Comparison of ENCODE assay signal across 8 cellular contexts in the genomic region with DNA sequence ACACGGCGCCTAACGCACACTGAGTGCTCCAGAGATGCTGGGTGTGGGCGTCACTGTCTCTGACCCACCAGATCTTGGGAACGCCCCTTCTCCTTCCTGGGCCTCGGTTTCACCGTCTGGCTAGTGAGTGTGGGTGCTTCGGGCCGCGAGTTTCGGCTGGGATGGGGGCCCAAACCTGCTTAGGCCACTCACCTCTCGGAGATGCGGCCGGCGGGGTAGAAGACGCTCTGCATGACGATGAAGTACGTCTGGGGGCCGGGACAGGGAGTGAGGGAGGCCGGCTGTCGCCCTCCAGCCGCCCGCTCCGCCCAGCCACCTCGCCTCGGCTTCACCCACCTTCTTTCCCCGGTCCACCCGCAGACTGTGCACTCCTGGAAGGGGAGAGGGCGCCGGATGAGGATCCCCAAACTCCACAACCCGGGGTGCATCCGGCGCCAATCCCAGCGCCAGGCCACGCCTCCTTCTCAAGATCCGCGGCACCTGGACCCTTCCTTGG. TPM values are rescaled to one million over a fixed set of nuclear protein-coding genes. Genes with fewer than 3 reads are reported as not detected.
DNase-seq lines count a peak whose midpoint lies in the region; ATAC-seq, FAIRE-seq and TF ChIP-seq lines count a peak whose summit lies in the region.

No MANE protein-coding gene starts in this region.

- intact Hi-C loops in A673 (cut with micrococcal nuclease; ENCODE audit: unreplicated experiment) (no loop called here), left lung (cut with DNase I) (loop anchor here in 1 of 2 donors (10.0 kb wide), 1 partner anchor 412 kb away; no protein-coding TSS in a partner anchor)

- POLR2A ChIA-PET in A673 (lab: Charles Lee; ENCODE audit: low non-redundant PET): no interaction called here

- H3K9me3 ChIP-seq in A673 (ENCODE audit: low read depth, low read length, poor library complexity, severe bottlenecking) (no peaks in the 10 kb centered on the region), astrocyte (ENCODE audit: insufficient read depth, low read depth, low read length) (no peaks in the 10 kb centered on the region), left lung (no peaks in the 10 kb centered on the region)

- H3K4me1 ChIP-seq in A673 (ENCODE audit: insufficient read depth, low read length, poor library complexity, severe bottlenecking) (peaks cover 12% of the 10 kb centered on the region), astrocyte (ENCODE audit: insufficient read depth, low read length) (peaks cover 39% of the 10 kb centered on the region), left lung (peaks cover 26 to 40% of the 10 kb centered on the region in 2 donors)

- H3K79me2 ChIP-seq in astrocyte (ENCODE audit: insufficient read depth, low read length): no peaks in the 10 kb centered on the region

- ATAC-seq in left lung (no peak), HG03460 (IDR thresholded peaks at IDR 0.05; ENCODE audit: unreplicated experiment) (no peak), GM21526 (IDR thresholded peaks at IDR 0.05; ENCODE audit: low FRiP score, unreplicated experiment) (no peak)

- TF ChIP-seq CTCF in A673 (conservative IDR thresholded peaks at IDR 0.05; ENCODE audit: low read depth, low read length) (no peak), GM12864 (IDR thresholded peaks at IDR 0.05; ENCODE audit: low read depth, low read length, missing control alignments) (no peak), astrocyte (IDR thresholded peaks at IDR 0.05; ENCODE audit: insufficient read depth, low read depth, low read length) (no peak), left lung (IDR thresholded peaks at IDR 0.05) (no peak), endothelial cell (IDR thresholded peaks at IDR 0.05; ENCODE audit: unreplicated experiment) (no peak)

- H4K20me1 ChIP-seq in astrocyte (ENCODE audit: insufficient read depth, low read length): peaks cover 18% of the 10 kb centered on the region

- H3K9ac ChIP-seq in astrocyte (ENCODE audit: low read length): peak overlapping the region; percentile 45

- BruUV-seq in A673 (replicated peaks; lab: Mats Ljungman, UMichigan): no TSS peak

- CTCF ChIA-PET in A673 (lab: Charles Lee): no interaction called here

- H3K36me3 ChIP-seq in A673 (ENCODE audit: insufficient read depth, low read length, poor library complexity, severe bottlenecking) (no peaks in the 10 kb centered on the region), astrocyte (ENCODE audit: insufficient read depth, low read length) (no peaks in the 10 kb centered on the region), left lung (no peaks in the 10 kb centered on the region)

- H2AFZ ChIP-seq in astrocyte (ENCODE audit: low read depth, low read length): peak overlapping the region; percentile 64

- H3K4me3 ChIP-seq in A673 (ENCODE audit: low read depth, low read length, poor library complexity, severe bottlenecking) (peak overlapping the region; percentile 48), GM12864 (ENCODE audit: low read depth, low read length) (peak overlapping the region; percentile 20), astrocyte (ENCODE audit: insufficient read depth, low read depth, low read length) (peak overlapping the region; percentile 31), left lung (peak overlapping the region; percentile 22 to 40)

- H3K4me3 Mint-ChIP-seq in astrocyte (ENCODE audit: unreplicated experiment) (peak overlapping the region; percentile 67), endothelial cell (ENCODE audit: unreplicated experiment) (no peak overlapping the region)

- H3K27me3 ChIP-seq in A673 (replicated peaks; ENCODE audit: insufficient read depth, low read depth, low read length, poor library complexity) (no peaks in the 10 kb centered on the region), astrocyte (ENCODE audit: insufficient read depth, low read length) (no peaks in the 10 kb centered on the region), left lung (peaks cover 0 to 69% of the 10 kb centered on the region in 2 donors)

- H3K27ac Mint-ChIP-seq in astrocyte (ENCODE audit: unreplicated experiment): no peak overlapping the region
- no peak overlapping the region for H3K27ac Mint-ChIP-seq in endothelial cell (ENCODE audit: unreplicated experiment)

- H3K27me3 Mint-ChIP-seq in astrocyte (ENCODE audit: low read depth, unreplicated experiment): peaks cover 23% of the 10 kb centered on the region
- peaks cover 14% of the 10 kb centered on the region for H3K27me3 Mint-ChIP-seq in endothelial cell (ENCODE audit: unreplicated experiment)

- H3K4me2 ChIP-seq in astrocyte (ENCODE audit: low read length): peak overlapping the region; percentile 72

- H3K4me1 Mint-ChIP-seq in astrocyte (ENCODE audit: low read depth, unreplicated experiment) (peaks cover 11% of the 10 kb centered on the region), endothelial cell (ENCODE audit: unreplicated experiment) (peaks cover 11% of the 10 kb centered on the region)

- H3K27ac ChIP-seq in A673 (ENCODE audit: low read depth, low read length, poor library complexity, severe bottlenecking) (no peak overlapping the region), astrocyte (ENCODE audit: low read depth, low read length) (no peak overlapping the region), left lung (no peak overlapping the region)

- DNase-seq in A673 (ENCODE audit: low spot score): no peak
- no peak for DNase-seq in GM12864 (ENCODE audit: low read depth)
- DNase-seq in astrocyte (ENCODE audit: low read depth): no peak
- no peak for DNase-seq in left lung
- no peak for DNase-seq in T1000 (lab: John Stamatoyannopoulos, UW)
- no peak for DNase-seq in endothelial cell (ENCODE audit: low spot score)

- FAIRE-seq in astrocyte (lab: Jason Lieb, UNC): no peak

- no peaks in the 10 kb centered on the region for H3K9me3 Mint-ChIP-seq in astrocyte (ENCODE audit: unreplicated experiment)
- no peaks in the 10 kb centered on the region for H3K9me3 Mint-ChIP-seq in endothelial cell (ENCODE audit: unreplicated experiment)

- H3K36me3 Mint-ChIP-seq in astrocyte (ENCODE audit: low read depth, unreplicated experiment) (peaks cover 1% of the 10 kb centered on the region), endothelial cell (ENCODE audit: low read depth, unreplicated experiment) (peaks cover 3% of the 10 kb centered on the region)

RNA-seq across cellular contexts. Expression of a gene that starts 3.6 kb away (rescaled TPM):
- total RNA-seq in A673 (2021) (2.6 and 3.9 TPM in 2 replicates), astrocyte (4.6 and 4.9 TPM in 2 replicates), left lung (1 to 10 TPM; 3.8 to 6.7 TPM), endothelial cell (ENCODE audit: unreplicated experiment) (2.4 TPM)

RNA-seq across cellular contexts. Expression of a gene that starts 10.2 kb away (rescaled TPM):
- total RNA-seq in A673 (2021) (11.8 and 15.8 TPM in 2 replicates), astrocyte (14.5 and 21.7 TPM in 2 replicates), left lung (10 to 100 TPM; 62.5 to 89.9 TPM), endothelial cell (ENCODE audit: unreplicated experiment) (25.0 TPM)

RNA-seq across cellular contexts. Expression of a gene that starts 10.6 kb away (rescaled TPM):
- total RNA-seq in A673 (2021) (51.5 and 52.9 TPM in 2 replicates), astrocyte (32.7 and 34.3 TPM in 2 replicates), left lung (10 to 100 TPM; 38.6 to 47.6 TPM), endothelial cell (ENCODE audit: unreplicated experiment) (31.5 TPM)

RNA-seq across cellular contexts. Expression of a gene that starts 27.6 kb away (rescaled TPM):
- total RNA-seq in A673 (2021): 34.7 and 40.4 TPM in 2 replicates
- 30.4 and 37.5 TPM in 2 replicates for total RNA-seq in astrocyte
- total RNA-seq in left lung: 10 to 100 TPM; 43.5 to 57.0 TPM
- 80.0 TPM for total RNA-seq in endothelial cell (ENCODE audit: unreplicated experiment)

RNA-seq across cellular contexts. Expression of a gene that starts 49.5 kb away (rescaled TPM):
- total RNA-seq in A673 (2021) (35.8 and 52.9 TPM in 2 replicates), astrocyte (78.0 and 79.5 TPM in 2 replicates), left lung (100 to 1,000 TPM; 111 to 264 TPM), endothelial cell (ENCODE audit: unreplicated experiment) (63.3 TPM)
